ENCODE assay signal across 30 cellular contexts in the genomic region with DNA sequence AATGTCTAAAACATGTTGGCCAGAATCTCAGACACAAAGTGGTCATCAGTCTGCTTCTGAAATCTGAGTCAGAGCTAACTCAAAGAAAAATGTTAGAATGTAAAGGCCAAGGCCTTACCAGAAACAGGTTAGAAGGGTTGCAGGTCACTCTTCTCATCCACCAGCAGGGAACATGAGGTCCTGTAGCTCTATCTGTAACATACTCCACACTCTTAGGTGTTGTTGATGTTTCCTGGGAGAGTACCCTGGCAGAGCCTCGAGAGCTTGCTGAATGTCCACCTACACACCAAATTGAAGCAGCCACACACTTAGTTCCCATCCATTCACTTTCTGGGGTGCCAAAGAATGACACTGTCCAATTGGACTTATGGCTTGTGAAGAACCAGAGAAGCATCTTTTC.
DNase-seq lines count a peak whose midpoint lies in the region; TF ChIP-seq lines count a peak whose summit lies in the region.
"Had no signal": no experiment of that assay in that cellular context is flagged by ENCODE, and none has a peak within 500 bp of the region (broad histone marks: within the 10 kb centered on the region; RNA-seq: fewer than 3 reads in every experiment).

No MANE protein-coding gene starts in this region.

- H3K4me1 ChIP-seq in muscle layer of duodenum (ENCODE audit: control insufficient read depth in 1 of 2, insufficient read depth in 2 of 2, low read length in 2 of 2): peaks cover 0 to 29% of the 10 kb centered on the region in 2 donors
- H3K4me1 ChIP-seq in stomach smooth muscle (ENCODE audit: control insufficient read depth, insufficient read depth, low read length): peaks cover 13% of the 10 kb centered on the region
- H3K4me1 ChIP-seq: A549; BE2C; BLaER1; BLaER1 treated with 17β-estradiol and CSF1 and Interleukin-3, amounts not matched to agents 10 nM and 100 nM had no signal

- in situ Hi-C loops in ACHN (cut with HindIII; ENCODE audit: low pct_ligation_motif_present, low pct_unique_long_range_greater_than_20kb, low sequenced_read_pairs): no loop called here

- no peaks in the 10 kb centered on the region for H3K9me3 ChIP-seq in muscle layer of duodenum (ENCODE audit: control insufficient read depth in 1 of 2, low read length in 2 of 2)
- no peaks in the 10 kb centered on the region for H3K9me3 ChIP-seq in stomach smooth muscle (ENCODE audit: control insufficient read depth in 2 of 2, low read length in 2 of 2)
- H3K9me3 ChIP-seq: A549; BE2C; BLaER1; BLaER1 treated with 17β-estradiol and CSF1 and Interleukin-3, amounts not matched to agents 10 nM and 100 nM; Caco-2 had no signal

- H3K36me3 ChIP-seq in muscle layer of duodenum (ENCODE audit: control insufficient read depth in 1 of 2, insufficient read depth in 2 of 2, low read length in 2 of 2): no peaks in the 10 kb centered on the region
- H3K36me3 ChIP-seq in stomach smooth muscle (ENCODE audit: control insufficient read depth in 2 of 2, insufficient read depth in 2 of 2, low read length in 2 of 2): no peaks in the 10 kb centered on the region
- H3K36me3 ChIP-seq: BE2C; BLaER1; BLaER1 treated with 17β-estradiol and CSF1 and Interleukin-3, amounts not matched to agents 10 nM and 100 nM had no signal

- TF ChIP-seq CTCF in VCaP (conservative IDR thresholded peaks at IDR 0.05): no peak

- peak overlapping the region; percentile 70 for H3K27ac ChIP-seq in VCaP
- H3K27ac ChIP-seq in muscle layer of duodenum (ENCODE audit: low read length): peak overlapping the region; percentile 10
- peak overlapping the region; percentile 56 for H3K27ac ChIP-seq in stomach smooth muscle (ENCODE audit: low read length)
- H3K27ac ChIP-seq: 22Rv1; A549; BLaER1; BLaER1 treated with 17β-estradiol and CSF1 and Interleukin-3, amounts not matched to agents 10 nM and 100 nM; C4-2B had no signal

- DNase-seq in cerebellum (ENCODE audit: low spot score) (no peak), NOMO-1 (lab: John Stamatoyannopoulos, UW; ENCODE audit: unreplicated experiment in 2 of 2) (no peak), ACHN (no peak)
- DNase-seq: 8988T; AML-193; BE2C; C1 segment of cervical spinal cord; Caco-2; Calu3; CD4-positive, alpha-beta memory T cell; CD4-positive, alpha-beta T cell; CD4-positive, CD25-positive, alpha-beta regulatory T cell; CD8-positive, alpha-beta memory T cell; CD8-positive, alpha-beta T cell; COR-L47; DMS 273 treated with DMSO at 0.1 percent for 48 hours; DMS153; DMS53; DMS79; DMS79 treated with DMSO at 0.1 percent for 48 hours; DND-41; EL had no signal

- H3K9ac ChIP-seq in stomach smooth muscle (ENCODE audit: low read length in 2 of 2): no peak overlapping the region
- H3K9ac ChIP-seq: BLaER1; BLaER1 treated with 17β-estradiol and CSF1 and Interleukin-3, amounts not matched to agents 10 nM and 100 nM had no signal

- H3K4me3 ChIP-seq in muscle layer of duodenum (ENCODE audit: low read depth in 1 of 2, low read length in 2 of 2): no peak overlapping the region
- H3K4me3 ChIP-seq in stomach smooth muscle (ENCODE audit: low read length in 2 of 2): no peak overlapping the region
- H3K4me3 ChIP-seq: A549; BLaER1; BLaER1 treated with 17β-estradiol and CSF1 and Interleukin-3, amounts not matched to agents 10 nM and 100 nM had no signal

- H3K27me3 ChIP-seq in muscle layer of duodenum (ENCODE audit: low read depth, low read length) (no peaks in the 10 kb centered on the region), stomach smooth muscle (ENCODE audit: control insufficient read depth in 1 of 2, insufficient read depth in 2 of 2, low read length in 2 of 2) (no peaks in the 10 kb centered on the region)
- H3K27me3 ChIP-seq: BE2C; BLaER1; BLaER1 treated with 17β-estradiol and CSF1 and Interleukin-3, amounts not matched to agents 10 nM and 100 nM had no signal

Comparison
In these comparisons a context has a peak if more than half of its experiments do, and no peak if none do; other contexts are left out.
1. H3K27ac ChIP-seq: peak in every context shown above with its lines; median percentile 70 in VCaP; 56 in stomach smooth muscle; 10 in muscle layer of duodenum.